Comparison of ENCODE assay signal across 8 cellular contexts in the genomic region with DNA sequence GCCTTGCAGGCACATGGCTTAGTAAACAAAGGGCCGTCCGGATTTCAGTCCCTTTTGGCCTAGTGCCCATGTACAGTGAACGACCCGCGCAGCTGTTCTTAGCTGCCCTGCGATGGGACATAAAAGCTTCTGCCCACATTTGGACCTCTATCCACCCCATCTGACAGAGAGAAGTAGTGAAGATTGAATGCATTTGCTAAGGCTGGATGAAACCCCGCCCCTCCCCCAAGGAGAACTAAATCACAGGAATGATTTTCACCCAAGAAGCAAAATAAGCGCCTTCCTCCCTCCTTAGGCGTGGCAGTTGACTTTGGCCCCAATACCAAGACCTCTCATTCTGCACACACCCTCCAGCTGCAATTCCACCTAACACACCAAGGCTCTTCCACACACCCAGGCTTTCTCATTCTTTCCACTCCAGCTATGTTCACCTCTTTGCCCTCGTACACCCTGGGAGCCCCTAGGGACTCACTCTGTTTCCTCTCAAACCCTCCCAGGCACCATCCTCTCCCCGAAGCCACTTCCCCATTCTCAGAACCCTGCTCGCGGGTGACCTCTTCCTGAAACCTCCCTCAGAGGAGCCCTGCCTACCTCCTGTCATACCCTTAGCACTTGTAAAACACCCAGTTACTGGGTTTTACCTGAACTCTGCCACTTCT. TPM values are rescaled to one million over a fixed set of nuclear protein-coding genes. Genes with fewer than 3 reads are reported as not detected.
A peak's percentile ranks its signal among the peaks of the same experiment; 100 is the strongest.
DNase-seq lines count a peak whose midpoint lies in the region; ATAC-seq and TF ChIP-seq lines count a peak whose summit lies in the region.

No MANE protein-coding gene starts in this region.

- H3K9me3 Mint-ChIP-seq in activated T-cell treated with anti-CD3 and anti-CD28 coated beads, Interleukin-2, amount 50 U/mL, for 4 hours: no peaks in the 10 kb centered on the region
- peaks cover 2% of the 10 kb centered on the region for H3K9me3 Mint-ChIP-seq in chondrocyte (ENCODE audit: low read depth)

- no peaks in the 10 kb centered on the region for H3K36me3 Mint-ChIP-seq in activated T-cell treated with anti-CD3 and anti-CD28 coated beads, Interleukin-2, amount 50 U/mL, for 4 hours (ENCODE audit: insufficient read depth)
- peaks cover 2% of the 10 kb centered on the region for H3K36me3 Mint-ChIP-seq in chondrocyte (ENCODE audit: low read depth)

- TF ChIP-seq CTCF in chondrocyte (IDR thresholded peaks at IDR 0.05): no peak

- ATAC-seq in activated T-cell treated with anti-CD3 and anti-CD28 coated beads, Interleukin-2, amount 50 U/mL, for 4 hours: peak; percentile 41 to 43
- ATAC-seq in HG02759 (IDR thresholded peaks at IDR 0.05; ENCODE audit: unreplicated experiment): peak; percentile 97

- peaks cover 6% of the 10 kb centered on the region for H3K4me1 Mint-ChIP-seq in activated T-cell treated with anti-CD3 and anti-CD28 coated beads, Interleukin-2, amount 50 U/mL, for 4 hours (ENCODE audit: low read depth)
- peaks cover 54% of the 10 kb centered on the region for H3K4me1 Mint-ChIP-seq in chondrocyte (ENCODE audit: low read depth)

- no peak overlapping the region for H3K4me3 Mint-ChIP-seq in activated T-cell treated with anti-CD3 and anti-CD28 coated beads, Interleukin-2, amount 50 U/mL, for 4 hours
- peak overlapping the region; percentile 21 for H3K4me3 Mint-ChIP-seq in chondrocyte (ENCODE audit: unreplicated experiment)

- no peak for DNase-seq in activated T-cell treated with anti-CD3 and anti-CD28 coated beads, Interleukin-2, amount 50 U/mL, for 4 hours
- no peak for DNase-seq in activated T-cell treated with anti-CD3 and anti-CD28 coated beads, Interleukin-2, amount 50 U/mL, for 1 hour
- peak; percentile 59 for DNase-seq in NCI-H1105 treated with DMSO at 0.1 percent for 48 hours (lab: John Stamatoyannopoulos, UW)
- DNase-seq in chondrocyte (ENCODE audit: low spot score): no peak
- DNase-seq in stimulated activated CD8-positive, alpha-beta memory T cell treated with anti-CD3 and anti-CD28 coated beads, Interleukin-4, amount 100 ng/mL, for 48 hours: peak; percentile 39
- DNase-seq in NCI-H146 (lab: John Stamatoyannopoulos, UW): no peak
- DNase-seq in C1 segment of cervical spinal cord (lab: John Stamatoyannopoulos, UW): no peak

- H3K27ac Mint-ChIP-seq in chondrocyte (ENCODE audit: unreplicated experiment): peak overlapping the region; percentile 93

- peaks cover 2% of the 10 kb centered on the region for H3K27me3 Mint-ChIP-seq in activated T-cell treated with anti-CD3 and anti-CD28 coated beads, Interleukin-2, amount 50 U/mL, for 4 hours (ENCODE audit: low read depth)
- no peaks in the 10 kb centered on the region for H3K27me3 Mint-ChIP-seq in chondrocyte (ENCODE audit: low read depth)

RNA-seq across cellular contexts. Expression of a gene that starts 14.1 kb away (rescaled TPM):
- total RNA-seq in activated T-cell treated with anti-CD3 and anti-CD28 coated beads, Interleukin-2, amount 50 U/mL, for 4 hours: 1 to 10 TPM; 2.3 to 6.5 (median 3.6) TPM
- total RNA-seq in chondrocyte: 30.1 to 32.0 TPM (median 30.8 TPM) in 3 replicates

Comparison
In these comparisons a context has a peak if more than half of its experiments do, and no peak if none do; other contexts are left out.
1. DNase-seq: peak in NCI-H1105 treated with DMSO at 0.1 percent for 48 hours (single experiment) and stimulated activated CD8-positive, alpha-beta memory T cell treated with anti-CD3 and anti-CD28 coated beads, Interleukin-4, amount 100 ng/mL, for 48 hours (single experiment); none in activated T-cell treated with anti-CD3 and anti-CD28 coated beads, Interleukin-2, amount 50 U/mL, for 4 hours (single experiment), activated T-cell treated with anti-CD3 and anti-CD28 coated beads, Interleukin-2, amount 50 U/mL, for 1 hour (single experiment), chondrocyte (single experiment), NCI-H146 (single experiment) and C1 segment of cervical spinal cord (0 of 14).